In genomic region chr18:64717026-64717425, GRCh38 we compare ENCODE assay signal across 31 cellular contexts.
"Had no signal": no experiment of that assay in that cellular context is flagged by ENCODE, and none has a peak within 500 bp of the region (broad histone marks: within the 10 kb centered on the region; RNA-seq: fewer than 3 reads in every experiment).

No MANE protein-coding gene starts in this region.

- H3K27ac ChIP-seq: heart right ventricle, pancreas, psoas muscle, right atrium auricular region, thyroid gland, upper lobe of left lung, vagina, VCaP had no signal

- H3K27me3 Mint-ChIP-seq: activated naive CD8-positive, alpha-beta T cell; brain; effector memory CD8-positive, alpha-beta T cell; naive B cell; stimulated activated memory B cell treated with anti-CD40 and anti-IgM and Interleukin-4, amounts not matched to agents 10 μg/mL and 1 μg/mL and 100 μg/mL, for 72 hours; stimulated activated naive CD8-positive, alpha-beta T cell treated with anti-CD3 and anti-CD28 coated beads, Interleukin-15, amount 100 ng/mL, for 72 hours had no signal

- H3K4me2 ChIP-seq: smooth muscle cell had no signal

- H3K36me3 Mint-ChIP-seq: activated naive CD8-positive, alpha-beta T cell; brain; stimulated activated memory B cell treated with anti-CD40 and anti-IgM and Interleukin-4, amounts not matched to agents 10 μg/mL and 1 μg/mL and 100 μg/mL, for 72 hours had no signal

- H3K27me3 ChIP-seq: heart right ventricle, pancreas, right atrium auricular region, thyroid gland, upper lobe of left lung, vagina had no signal

- H3K4me1 Mint-ChIP-seq: brain; stimulated activated naive CD8-positive, alpha-beta T cell treated with anti-CD3 and anti-CD28 coated beads, Interleukin-15, amount 100 ng/mL, for 72 hours had no signal

- H3K27ac Mint-ChIP-seq: activated naive CD8-positive, alpha-beta T cell; activated T-cell treated with anti-CD3 and anti-CD28 coated beads, Interleukin-2, amount 50 U/mL, for 72 hours; brain; effector memory CD8-positive, alpha-beta T cell; naive B cell; stimulated activated memory B cell treated with anti-CD40 and anti-IgM and Interleukin-4, amounts not matched to agents 10 μg/mL and 1 μg/mL and 100 μg/mL, for 72 hours; stimulated activated naive CD8-positive, alpha-beta T cell treated with anti-CD3 and anti-CD28 coated beads, Interleukin-15, amount 100 ng/mL, for 72 hours had no signal

- DNase-seq: activated CD4-positive, alpha-beta T cell treated with anti-CD3 and anti-CD28 coated beads for 4 hours; activated CD4-positive, alpha-beta T cell treated with anti-CD3 and anti-CD28 coated beads, Interleukin-2, amount 50 U/mL, for 4 hours; activated naive CD4-positive, alpha-beta T cell treated with Interleukin-2 at 50 U/mL for 16 hours; activated T-cell treated with anti-CD3 and anti-CD28 coated beads for 4 hours; activated T-cell treated with anti-CD3 and anti-CD28 coated beads, Interleukin-2, amount 50 U/mL, for 72 hours; anterior cingulate cortex; caudate nucleus; cortex of kidney; effector memory CD8-positive, alpha-beta T cell; foreskin fibroblast; heart right ventricle; left cardiac atrium; left ventricle myocardium superior; naive B cell; pancreas; psoas muscle; stimulated activated CD4-positive, alpha-beta T cell treated with anti-CD3 and anti-CD28 coated beads, Interleukin-1b, Interleukin-23, amount 100 ng/mL, for 48 hours; stimulated activated CD4-positive, alpha-beta T cell treated with anti-CD3 and anti-CD28 coated beads, Interleukin-4, amount 100 ng/mL, for 4 hours; stimulated activated CD8-positive, alpha-beta memory T cell treated with anti-CD3 and anti-CD28 coated beads, Interleukin-4, amount 100 ng/mL, for 48 hours; stimulated activated naive CD8-positive, alpha-beta T cell treated with anti-CD3 and anti-CD28 coated beads, Interleukin-15, amount 100 ng/mL, for 72 hours; substantia nigra; thyroid gland; upper lobe of left lung had no signal

- H3K9me3 ChIP-seq: heart right ventricle, pancreas, psoas muscle, right atrium auricular region, thyroid gland, upper lobe of left lung, vagina had no signal

- H3K4me1 ChIP-seq: psoas muscle, right atrium auricular region, thyroid gland, upper lobe of left lung, vagina had no signal

- ATAC-seq: activated T-cell treated with anti-CD3 and anti-CD28 coated beads, Interleukin-2, amount 50 U/mL, for 72 hours; effector memory CD8-positive, alpha-beta T cell; esophagus mucosa; heart right ventricle; left cardiac atrium; left ventricle myocardium superior; pancreas; psoas muscle; stimulated activated memory B cell treated with anti-CD40 and anti-IgM and Interleukin-4, amounts not matched to agents 10 μg/mL and 1 μg/mL and 100 μg/mL, for 72 hours; stimulated activated naive CD8-positive, alpha-beta T cell treated with anti-CD3 and anti-CD28 coated beads, Interleukin-15, amount 100 ng/mL, for 72 hours had no signal

- H3K4me3 ChIP-seq: heart right ventricle, pancreas, psoas muscle, right atrium auricular region, smooth muscle cell, thyroid gland, upper lobe of left lung, vagina had no signal

- H3K9me3 Mint-ChIP-seq: brain; stimulated activated memory B cell treated with anti-CD40 and anti-IgM and Interleukin-4, amounts not matched to agents 10 μg/mL and 1 μg/mL and 100 μg/mL, for 72 hours; stimulated activated naive CD8-positive, alpha-beta T cell treated with anti-CD3 and anti-CD28 coated beads, Interleukin-15, amount 100 ng/mL, for 72 hours had no signal

- H3K36me3 ChIP-seq: heart right ventricle, pancreas, right atrium auricular region, thyroid gland, upper lobe of left lung, vagina had no signal

- H3K4me3 Mint-ChIP-seq: activated naive CD8-positive, alpha-beta T cell; activated T-cell treated with anti-CD3 and anti-CD28 coated beads, Interleukin-2, amount 50 U/mL, for 72 hours; brain; effector memory CD8-positive, alpha-beta T cell; naive B cell; stimulated activated memory B cell treated with anti-CD40 and anti-IgM and Interleukin-4, amounts not matched to agents 10 μg/mL and 1 μg/mL and 100 μg/mL, for 72 hours; stimulated activated naive CD8-positive, alpha-beta T cell treated with anti-CD3 and anti-CD28 coated beads, Interleukin-15, amount 100 ng/mL, for 72 hours had no signal
